In the genomic region with DNA sequence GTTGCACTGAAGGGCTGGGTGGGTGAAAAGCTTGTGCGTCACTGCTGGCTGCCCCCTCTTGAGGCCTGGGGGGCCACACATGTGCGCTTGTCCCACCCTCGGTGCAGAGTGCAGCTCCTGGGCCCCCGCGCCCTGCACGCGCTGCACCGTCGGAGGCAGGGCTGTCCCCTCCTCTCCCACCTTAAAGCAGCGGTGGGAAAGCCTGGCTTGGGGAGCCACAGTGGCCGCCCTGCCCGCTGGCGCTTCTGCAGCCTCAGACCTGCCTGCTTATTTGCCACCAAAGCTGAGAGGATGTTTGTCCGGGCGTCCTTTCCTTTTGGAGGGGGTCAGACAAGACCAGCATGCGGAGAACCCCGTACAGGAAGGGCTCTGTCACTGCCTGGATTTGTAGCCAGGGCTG, we compare ENCODE assay signal across 1 cellular context.
A peak's percentile ranks its signal among the peaks of the same experiment; 100 is the strongest.
TF ChIP-seq lines count a peak whose summit lies in the region.

No MANE protein-coding gene starts in this region.

TF ChIP-seq in HepG2, 621 proteins besides CTCF, POLR2A, EP300 and RAD21:
- TF ChIP-seq SIX1 (CRISPR knock-in tag; IDR thresholded peaks at IDR 0.05; ENCODE audit: borderline replicate concordance) (no peak), SNAPC5 (CRISPR knock-in tag; IDR thresholded peaks at IDR 0.05; ENCODE audit: borderline replicate concordance) (no peak), AGO2 (optimal IDR thresholded peaks at IDR 0.05; ENCODE audit: low read depth, low read length) (peak; percentile 71), SAP130 (CRISPR knock-in tag; IDR thresholded peaks at IDR 0.05; ENCODE audit: low read depth) (no peak), ZNF503 (CRISPR knock-in tag; IDR thresholded peaks at IDR 0.05) (no peak), SMAD9 (CRISPR knock-in tag; IDR thresholded peaks at IDR 0.05) (no peak), NFKBIZ (CRISPR knock-in tag; IDR thresholded peaks at IDR 0.05) (no peak), SCMH1 (CRISPR knock-in tag; IDR thresholded peaks at IDR 0.05; ENCODE audit: borderline replicate concordance) (no peak), GATAD2A (CRISPR knock-in tag; IDR thresholded peaks at IDR 0.05) (no peak), KDM1A (CRISPR knock-in tag; IDR thresholded peaks at IDR 0.05) (no peak), ZNF513 (CRISPR knock-in tag; conservative IDR thresholded peaks at IDR 0.05) (no peak), FOSL2 (CRISPR knock-in tag; IDR thresholded peaks at IDR 0.05) (no peak)
- TF ChIP-seq, protein P1, sequence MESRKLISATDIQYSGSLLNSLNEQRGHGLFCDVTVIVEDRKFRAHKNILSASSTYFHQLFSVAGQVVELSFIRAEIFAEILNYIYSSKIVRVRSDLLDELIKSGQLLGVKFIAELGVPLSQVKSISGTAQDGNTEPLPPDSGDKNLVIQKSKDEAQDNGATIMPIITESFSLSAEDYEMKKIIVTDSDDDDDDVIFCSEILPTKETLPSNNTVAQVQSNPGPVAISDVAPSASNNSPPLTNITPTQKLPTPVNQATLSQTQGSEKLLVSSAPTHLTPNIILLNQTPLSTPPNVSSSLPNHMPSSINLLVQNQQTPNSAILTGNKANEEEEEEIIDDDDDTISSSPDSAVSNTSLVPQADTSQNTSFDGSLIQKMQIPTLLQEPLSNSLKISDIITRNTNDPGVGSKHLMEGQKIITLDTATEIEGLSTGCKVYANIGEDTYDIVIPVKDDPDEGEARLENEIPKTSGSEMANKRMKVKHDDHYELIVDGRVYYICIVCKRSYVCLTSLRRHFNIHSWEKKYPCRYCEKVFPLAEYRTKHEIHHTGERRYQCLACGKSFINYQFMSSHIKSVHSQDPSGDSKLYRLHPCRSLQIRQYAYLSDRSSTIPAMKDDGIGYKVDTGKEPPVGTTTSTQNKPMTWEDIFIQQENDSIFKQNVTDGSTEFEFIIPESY (CRISPR knock-in tag; IDR thresholded peaks at IDR 0.05) = 0 out of 2 replicates have a peak, but pooled peaks have one; percentile 19
- TF ChIP-seq, protein P2, sequence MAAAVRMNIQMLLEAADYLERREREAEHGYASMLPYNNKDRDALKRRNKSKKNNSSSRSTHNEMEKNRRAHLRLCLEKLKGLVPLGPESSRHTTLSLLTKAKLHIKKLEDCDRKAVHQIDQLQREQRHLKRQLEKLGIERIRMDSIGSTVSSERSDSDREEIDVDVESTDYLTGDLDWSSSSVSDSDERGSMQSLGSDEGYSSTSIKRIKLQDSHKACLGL (CRISPR knock-in tag; IDR thresholded peaks at IDR 0.05) = no peak
